Comparison of ENCODE assay signal across 11 cellular contexts in the genomic region with DNA sequence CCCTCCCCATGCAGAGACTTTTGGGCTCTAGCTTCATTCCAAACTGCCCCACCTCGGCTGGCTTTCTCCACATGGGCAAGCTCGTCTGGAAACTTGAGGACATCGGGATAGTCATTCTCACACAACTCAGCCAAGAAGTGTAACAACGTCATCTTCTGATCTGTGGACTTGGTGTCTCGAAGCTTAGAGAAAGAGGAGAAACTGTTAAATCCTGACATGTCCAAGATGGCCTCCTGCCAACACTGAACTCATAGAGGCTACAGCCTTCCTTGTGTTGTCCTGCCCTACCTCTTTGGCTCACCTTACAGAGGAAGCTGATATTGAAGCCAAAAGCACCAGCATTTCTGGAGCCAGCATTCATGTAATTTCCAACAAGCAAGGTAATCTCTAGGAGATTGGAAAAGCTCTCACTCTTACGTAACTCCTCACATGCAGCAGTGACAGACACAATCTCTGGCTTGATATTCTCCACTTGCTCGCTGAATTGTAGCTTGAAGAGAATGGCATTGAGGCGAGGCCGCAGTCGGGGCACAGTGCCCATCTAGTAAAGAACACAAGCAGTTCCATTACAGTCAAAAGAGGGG. TPM values are rescaled to one million over a fixed set of nuclear protein-coding genes. Genes with fewer than 3 reads are reported as not detected.
DNase-seq lines count a peak whose midpoint lies in the region; ATAC-seq, FAIRE-seq and TF ChIP-seq lines count a peak whose summit lies in the region.
"Had no signal": no experiment of that assay in that cellular context is flagged by ENCODE, and none has a peak within 500 bp of the region (broad histone marks: within the 10 kb centered on the region; RNA-seq: fewer than 3 reads in every experiment).

No MANE protein-coding gene starts in this region.

- no peak overlapping the region for H3K27ac ChIP-seq in endothelial cell of umbilical vein (ENCODE audit: insufficient read depth, low read depth, low read length)
- H3K27ac ChIP-seq in upper lobe of left lung, result peak overlapping the region; percentile 52 to 76 (median 67)
- H3K27ac ChIP-seq: KMS-11 had no signal

- no peaks in the 10 kb centered on the region for H4K20me1 ChIP-seq in endothelial cell of umbilical vein (replicated peaks; ENCODE audit: control insufficient read depth, extremely low read depth, insufficient read depth, low read length)

- H3K9ac ChIP-seq in endothelial cell of umbilical vein (replicated peaks; ENCODE audit: extremely low read depth, insufficient read depth, low read length), result no peak overlapping the region
- H3K9ac ChIP-seq: KMS-11 had no signal

- peaks cover 13% of the 10 kb centered on the region for H3K4me1 Mint-ChIP-seq in activated CD8-positive, alpha-beta T cell treated with anti-CD3 and anti-CD28 coated beads, Interleukin-2, amount 10 ng/mL, durations not matched to agents 7 days and 5 days (ENCODE audit: low read depth)
- peaks cover 17% of the 10 kb centered on the region for H3K4me1 Mint-ChIP-seq in activated CD8-positive, alpha-beta T cell treated with anti-CD3 and anti-CD28 coated beads for 36 hours (ENCODE audit: low read depth)
- peaks cover 6% of the 10 kb centered on the region for H3K4me1 Mint-ChIP-seq in activated T-helper 2 cell treated with anti-CD3 and anti-CD28 coated beads, Interferon-gamma antibody, Interleukin-2, Interleukin-4, amounts not matched to agents 10 μg/mL and 5 μg/mL and 100 μg/mL, durations not matched to agents 14 hours and 24 hours and 36 hours (ENCODE audit: low read depth)

- peak overlapping the region; percentile 54 for H3K27ac Mint-ChIP-seq in activated CD8-positive, alpha-beta T cell treated with anti-CD3 and anti-CD28 coated beads, Interleukin-2, amount 10 ng/mL, durations not matched to agents 7 days and 5 days
- no peak overlapping the region for H3K27ac Mint-ChIP-seq in activated CD8-positive, alpha-beta T cell treated with anti-CD3 and anti-CD28 coated beads for 36 hours
- no peak overlapping the region for H3K27ac Mint-ChIP-seq in activated T-helper 2 cell treated with anti-CD3 and anti-CD28 coated beads, Interferon-gamma antibody, Interleukin-2, Interleukin-4, amounts not matched to agents 10 μg/mL and 5 μg/mL and 100 μg/mL, durations not matched to agents 14 hours and 24 hours and 36 hours

- CTCF ChIA-PET in activated CD8-positive, alpha-beta T cell treated with anti-CD3 and anti-CD28 coated beads, Interleukin-2, amount 10 ng/mL, durations not matched to agents 7 days and 5 days (lab: Charles Lee), result interaction anchor here (1.5 to 4.0 kb wide), 4 partner anchors 15 to 39 kb away, joined by 5 to 13 read pairs (median 6); no protein-coding TSS in a partner anchor
- CTCF ChIA-PET in activated CD8-positive, alpha-beta T cell treated with anti-CD3 and anti-CD28 coated beads for 36 hours (lab: Charles Lee), result interaction anchor here (0.8 to 2.5 kb wide), 6 partner anchors 16 to 120 kb away, joined by 3 to 10 read pairs (median 7); partner anchors contain the start of genes PCDHGA11, PCDHGA12 and PCDHGB6
- CTCF ChIA-PET in endothelial cell of umbilical vein (lab: Charles Lee), result interaction anchor here (0.7 to 10.9 kb wide), 6 partner anchors 15 to 111 kb away, joined by 3 to 308 read pairs (median 7); partner anchors contain the start of genes PCDHGA11, PCDHGA12, PCDHGB7 and PCDHGC3

- no peaks in the 10 kb centered on the region for H3K27me3 ChIP-seq in endothelial cell of umbilical vein (ENCODE audit: control insufficient read depth in 2 of 2, insufficient read depth in 2 of 2, low read length in 2 of 2)
- H3K27me3 ChIP-seq in upper lobe of left lung, result no peaks in the 10 kb centered on the region

- POLR2A ChIA-PET in activated CD8-positive, alpha-beta T cell treated with anti-CD3 and anti-CD28 coated beads, Interleukin-2, amount 10 ng/mL, durations not matched to agents 7 days and 5 days (lab: Charles Lee), result no interaction called here
- POLR2A ChIA-PET in activated CD8-positive, alpha-beta T cell treated with anti-CD3 and anti-CD28 coated beads for 36 hours (lab: Charles Lee), result no interaction called here
- POLR2A ChIA-PET in endothelial cell of umbilical vein (lab: Charles Lee), result no interaction called here

- FAIRE-seq in endothelial cell of umbilical vein (lab: Jason Lieb, UNC), result no peak

- TF ChIP-seq EP300 in upper lobe of left lung (IDR thresholded peaks at IDR 0.05), result no peak

- H2AFZ ChIP-seq in endothelial cell of umbilical vein (ENCODE audit: low read depth, low read length), result no peak overlapping the region

- no peak for ATAC-seq in activated CD8-positive, alpha-beta T cell treated with anti-CD3 and anti-CD28 coated beads, Interleukin-2, amount 10 ng/mL, durations not matched to agents 7 days and 5 days
- no peak for ATAC-seq in activated CD8-positive, alpha-beta T cell treated with anti-CD3 and anti-CD28 coated beads for 36 hours
- ATAC-seq in upper lobe of left lung (ENCODE audit: low FRiP score in 2 of 2) (peak in 1 of 2 donors; percentile 80), mucosa of descending colon (no peak)

- H3K36me3 ChIP-seq in endothelial cell of umbilical vein (ENCODE audit: control insufficient read depth in 2 of 2, extremely low read depth in 1 of 2, insufficient read depth in 2 of 2, low read length in 2 of 2), result peaks cover 8 to 16% of the 10 kb centered on the region in 2 experiments
- H3K36me3 ChIP-seq in upper lobe of left lung, result peaks cover 9 to 68% (median 43%) of the 10 kb centered on the region in 4 donors
- no peaks in the 10 kb centered on the region for H3K36me3 ChIP-seq in mucosa of descending colon (ENCODE audit: low read depth)

- no peak for DNase-seq in activated CD8-positive, alpha-beta T cell treated with anti-CD3 and anti-CD28 coated beads, Interleukin-2, amount 10 ng/mL, durations not matched to agents 7 days and 5 days
- no peak for DNase-seq in activated CD8-positive, alpha-beta T cell treated with anti-CD3 and anti-CD28 coated beads for 36 hours
- DNase-seq in endothelial cell of umbilical vein (ENCODE audit: low read depth, low spot score), result no peak
- peak; percentile 28 for DNase-seq in myocyte (ENCODE audit: low read depth)
- DNase-seq in upper lobe of left lung, result no peak
- no peak for DNase-seq in retina
- DNase-seq in mucosa of descending colon, result no peak
- DNase-seq in activated T-helper 2 cell treated with anti-CD3 and anti-CD28 coated beads, Interferon-gamma antibody, Interleukin-2, Interleukin-4, amounts not matched to agents 10 μg/mL and 5 μg/mL and 100 μg/mL, durations not matched to agents 14 hours and 24 hours and 36 hours (ENCODE audit: low spot score), result no peak
- DNase-seq: effector CD4-positive, alpha-beta T cell; mesendoderm had no signal

- dilution Hi-C loops in endothelial cell of umbilical vein (cut with MboI; ENCODE audit: extremely low pct_ligation_motif_present, low sequenced_read_pairs), result no loop called here

- no peaks in the 10 kb centered on the region for H3K9me3 ChIP-seq in endothelial cell of umbilical vein (replicated peaks; ENCODE audit: control insufficient read depth, insufficient read depth, low read length)
- no peaks in the 10 kb centered on the region for H3K9me3 ChIP-seq in upper lobe of left lung
- H3K9me3 ChIP-seq in mucosa of descending colon, result no peaks in the 10 kb centered on the region

- H3K79me2 ChIP-seq in endothelial cell of umbilical vein (ENCODE audit: control insufficient read depth, insufficient read depth, low read length), result no peaks in the 10 kb centered on the region

- TF ChIP-seq CTCF in activated CD8-positive, alpha-beta T cell treated with anti-CD3 and anti-CD28 coated beads for 36 hours (IDR thresholded peaks at IDR 0.05), result no peak
- no peak for TF ChIP-seq CTCF in endothelial cell of umbilical vein (IDR thresholded peaks at IDR 0.05; ENCODE audit: extremely low read depth in 1 of 2, insufficient read depth in 1 of 2, low read depth in 1 of 2, low read length in 2 of 2)
- no peak for TF ChIP-seq CTCF in upper lobe of left lung (IDR thresholded peaks at IDR 0.05)
- TF ChIP-seq CTCF in mucosa of descending colon (IDR thresholded peaks at IDR 0.05), result no peak

- WGBS in upper lobe of left lung, 2 donors, result 71 to 86% methylated on average over 8 to 10 of the region's 10 CpGs

- H3K4me1 ChIP-seq in endothelial cell of umbilical vein (ENCODE audit: control insufficient read depth, extremely low read depth, insufficient read depth, low read length) (peaks cover 10% of the 10 kb centered on the region), upper lobe of left lung (peaks cover 15 to 26% (median 17%) of the 10 kb centered on the region in 4 donors), mucosa of descending colon (ENCODE audit: low read depth) (peaks cover 16% of the 10 kb centered on the region)

- no peaks in the 10 kb centered on the region for H3K9me3 Mint-ChIP-seq in activated CD8-positive, alpha-beta T cell treated with anti-CD3 and anti-CD28 coated beads, Interleukin-2, amount 10 ng/mL, durations not matched to agents 7 days and 5 days (ENCODE audit: insufficient read depth)
- no peaks in the 10 kb centered on the region for H3K9me3 Mint-ChIP-seq in activated CD8-positive, alpha-beta T cell treated with anti-CD3 and anti-CD28 coated beads for 36 hours
- H3K9me3 Mint-ChIP-seq in activated T-helper 2 cell treated with anti-CD3 and anti-CD28 coated beads, Interferon-gamma antibody, Interleukin-2, Interleukin-4, amounts not matched to agents 10 μg/mL and 5 μg/mL and 100 μg/mL, durations not matched to agents 14 hours and 24 hours and 36 hours, result no peaks in the 10 kb centered on the region

- intact Hi-C loops in activated CD8-positive, alpha-beta T cell treated with anti-CD3 and anti-CD28 coated beads for 36 hours (cut with micrococcal nuclease), result no loop called here
- intact Hi-C loops in endothelial cell of umbilical vein (cut with micrococcal nuclease) (no loop called here), mucosa of descending colon (cut with DNase I, micrococcal nuclease) (no loop called here)
- intact Hi-C loops in activated T-helper 2 cell treated with anti-CD3 and anti-CD28 coated beads, Interferon-gamma antibody, Interleukin-2, Interleukin-4, amounts not matched to agents 10 μg/mL and 5 μg/mL and 100 μg/mL, durations not matched to agents 14 hours and 24 hours and 36 hours (cut with micrococcal nuclease), result no loop called here

- peaks cover 58% of the 10 kb centered on the region for H3K36me3 Mint-ChIP-seq in activated CD8-positive, alpha-beta T cell treated with anti-CD3 and anti-CD28 coated beads, Interleukin-2, amount 10 ng/mL, durations not matched to agents 7 days and 5 days (ENCODE audit: low read depth)
- peaks cover 44% of the 10 kb centered on the region for H3K36me3 Mint-ChIP-seq in activated CD8-positive, alpha-beta T cell treated with anti-CD3 and anti-CD28 coated beads for 36 hours (ENCODE audit: low read depth)
- H3K36me3 Mint-ChIP-seq in activated T-helper 2 cell treated with anti-CD3 and anti-CD28 coated beads, Interferon-gamma antibody, Interleukin-2, Interleukin-4, amounts not matched to agents 10 μg/mL and 5 μg/mL and 100 μg/mL, durations not matched to agents 14 hours and 24 hours and 36 hours (ENCODE audit: low read depth), result peaks cover 62% of the 10 kb centered on the region

- TF ChIP-seq POLR2A in endothelial cell of umbilical vein (IDR thresholded peaks at IDR 0.05; ENCODE audit: low read depth, low read length) (no peak), upper lobe of left lung (IDR thresholded peaks at IDR 0.05) (no peak)

- no peaks in the 10 kb centered on the region for H3K27me3 Mint-ChIP-seq in activated CD8-positive, alpha-beta T cell treated with anti-CD3 and anti-CD28 coated beads, Interleukin-2, amount 10 ng/mL, durations not matched to agents 7 days and 5 days (ENCODE audit: low read depth)
- H3K27me3 Mint-ChIP-seq in activated CD8-positive, alpha-beta T cell treated with anti-CD3 and anti-CD28 coated beads for 36 hours, result no peaks in the 10 kb centered on the region
- H3K27me3 Mint-ChIP-seq in activated T-helper 2 cell treated with anti-CD3 and anti-CD28 coated beads, Interferon-gamma antibody, Interleukin-2, Interleukin-4, amounts not matched to agents 10 μg/mL and 5 μg/mL and 100 μg/mL, durations not matched to agents 14 hours and 24 hours and 36 hours (ENCODE audit: low read depth), result no peaks in the 10 kb centered on the region

- TSS peak; percentile 70 for BruUV-seq in endothelial cell of umbilical vein (replicated peaks; lab: Mats Ljungman, UMichigan)

- H3K9me1 ChIP-seq in endothelial cell of umbilical vein (replicated peaks; ENCODE audit: control insufficient read depth, extremely low read depth, insufficient read depth, low read length), result no peaks in the 10 kb centered on the region

- no peak overlapping the region for H3K4me3 Mint-ChIP-seq in activated CD8-positive, alpha-beta T cell treated with anti-CD3 and anti-CD28 coated beads, Interleukin-2, amount 10 ng/mL, durations not matched to agents 7 days and 5 days
- no peak overlapping the region for H3K4me3 Mint-ChIP-seq in activated CD8-positive, alpha-beta T cell treated with anti-CD3 and anti-CD28 coated beads for 36 hours
- no peak overlapping the region for H3K4me3 Mint-ChIP-seq in activated T-helper 2 cell treated with anti-CD3 and anti-CD28 coated beads, Interferon-gamma antibody, Interleukin-2, Interleukin-4, amounts not matched to agents 10 μg/mL and 5 μg/mL and 100 μg/mL, durations not matched to agents 14 hours and 24 hours and 36 hours (ENCODE audit: low read depth)

- H3K4me2 ChIP-seq in endothelial cell of umbilical vein (ENCODE audit: insufficient read depth, low read length), result no peak overlapping the region
- H3K4me2 ChIP-seq: KMS-11 had no signal

- no peak overlapping the region for H3K4me3 ChIP-seq in endothelial cell of umbilical vein (replicated peaks in 1 of 3; ENCODE audit: insufficient read depth in 1 of 3, low read depth in 1 of 3, low read length in 3 of 3)
- no peak overlapping the region for H3K4me3 ChIP-seq in upper lobe of left lung
- no peak overlapping the region for H3K4me3 ChIP-seq in mucosa of descending colon

RNA-seq across cellular contexts. Expression of gene PCDHGC5, which starts 39.6 kb away (rescaled TPM):
- total RNA-seq in activated CD8-positive, alpha-beta T cell treated with anti-CD3 and anti-CD28 coated beads, Interleukin-2, amount 10 ng/mL, durations not matched to agents 7 days and 5 days, result not detected
- total RNA-seq in activated CD8-positive, alpha-beta T cell treated with anti-CD3 and anti-CD28 coated beads for 36 hours, result not detected
- total RNA-seq in endothelial cell of umbilical vein, result 0.60 and 1.2 TPM in 2 replicates
- 0.21 and 0.48 TPM in 2 replicates for polyA plus RNA-seq in endothelial cell of umbilical vein
- 0.01 and 0.06 TPM in 2 replicates for polyA plus RNA-seq in endothelial cell of umbilical vein (2011; cell fraction: cytosol; rRNA removed)
- polyA plus RNA-seq in endothelial cell of umbilical vein (2011; cell fraction: nucleus; rRNA removed), result 2.4 and 3.9 TPM in 2 replicates
- 0.08 TPM in 1 of 2 replicates, not detected in the other for polyA plus RNA-seq in endothelial cell of umbilical vein (2012)
- 4.8 and 6.1 TPM in 2 replicates for polyA minus RNA-seq in endothelial cell of umbilical vein
- polyA minus RNA-seq in endothelial cell of umbilical vein (2011; cell fraction: cytosol; rRNA and poly(A)+ RNA removed), result not detected
- polyA minus RNA-seq in endothelial cell of umbilical vein (2011; cell fraction: nucleus; rRNA and poly(A)+ RNA removed), result 7.8 and 9.1 TPM in 2 replicates
- total RNA-seq in myocyte, result 2.0 and 2.6 TPM in 2 replicates
- polyA plus RNA-seq in myocyte (2012), result 2.8 TPM
- total RNA-seq in upper lobe of left lung, result 10 to 100 TPM in 1 of 6 donors, 1 to 10 TPM in 3, under 1 TPM in 2; 0.61 to 11.5 (median 1.4) TPM
- 1 to 10 TPM in 1 of 3 donors, under 1 TPM in 2; 0.61 to 2.6 (median 0.89) TPM for total RNA-seq in mucosa of descending colon
- not detected in 2 replicates for total RNA-seq in activated T-helper 2 cell treated with anti-CD3 and anti-CD28 coated beads, Interferon-gamma antibody, Interleukin-2, Interleukin-4, amounts not matched to agents 10 μg/mL and 5 μg/mL and 100 μg/mL, durations not matched to agents 14 hours and 24 hours and 36 hours

RNA-seq across cellular contexts. Expression of gene PCDHGC4, which starts 43.7 kb away (rescaled TPM):
- not detected for total RNA-seq in activated CD8-positive, alpha-beta T cell treated with anti-CD3 and anti-CD28 coated beads, Interleukin-2, amount 10 ng/mL, durations not matched to agents 7 days and 5 days
- total RNA-seq in activated CD8-positive, alpha-beta T cell treated with anti-CD3 and anti-CD28 coated beads for 36 hours, result not detected
- 0.90 and 2.1 TPM in 2 replicates for total RNA-seq in endothelial cell of umbilical vein
- 0.25 and 0.32 TPM in 2 replicates for polyA plus RNA-seq in endothelial cell of umbilical vein
- 0.06 and 0.11 TPM in 2 replicates for polyA plus RNA-seq in endothelial cell of umbilical vein (2011; cell fraction: cytosol; rRNA removed)
- polyA plus RNA-seq in endothelial cell of umbilical vein (2011; cell fraction: nucleus; rRNA removed), result 1.8 and 2.4 TPM in 2 replicates
- polyA plus RNA-seq in endothelial cell of umbilical vein (2012), result 0.05 TPM in 1 of 2 replicates, not detected in the other
- polyA minus RNA-seq in endothelial cell of umbilical vein, result 4.3 and 5.5 TPM in 2 replicates
- polyA minus RNA-seq in endothelial cell of umbilical vein (2011; cell fraction: cytosol; rRNA and poly(A)+ RNA removed), result not detected
- 9.6 and 9.7 TPM in 2 replicates for polyA minus RNA-seq in endothelial cell of umbilical vein (2011; cell fraction: nucleus; rRNA and poly(A)+ RNA removed)
- total RNA-seq in myocyte, result 2.0 and 3.6 TPM in 2 replicates
- polyA plus RNA-seq in myocyte (2012), result 0.82 TPM
- total RNA-seq in upper lobe of left lung, result 10 to 100 TPM in 1 of 6 donors, 1 to 10 TPM in 4, under 1 TPM in 1; 0.69 to 24.7 (median 1.8) TPM
- 1 to 10 TPM in 2 of 3 donors, under 1 TPM in 1; 0.75 to 2.6 (median 1.6) TPM for total RNA-seq in mucosa of descending colon
- total RNA-seq in activated T-helper 2 cell treated with anti-CD3 and anti-CD28 coated beads, Interferon-gamma antibody, Interleukin-2, Interleukin-4, amounts not matched to agents 10 μg/mL and 5 μg/mL and 100 μg/mL, durations not matched to agents 14 hours and 24 hours and 36 hours, result not detected in 2 replicates

RNA-seq across cellular contexts. Expression of gene PCDHGC3, which starts 52.7 kb away (rescaled TPM):
- total RNA-seq in activated CD8-positive, alpha-beta T cell treated with anti-CD3 and anti-CD28 coated beads, Interleukin-2, amount 10 ng/mL, durations not matched to agents 7 days and 5 days, result not detected
- not detected for total RNA-seq in activated CD8-positive, alpha-beta T cell treated with anti-CD3 and anti-CD28 coated beads for 36 hours
- 25.4 and 36.1 TPM in 2 replicates for total RNA-seq in endothelial cell of umbilical vein
- 9.2 and 14.9 TPM in 2 replicates for polyA plus RNA-seq in endothelial cell of umbilical vein
- 21.8 and 23.9 TPM in 2 replicates for polyA plus RNA-seq in endothelial cell of umbilical vein (2011; cell fraction: cytosol; rRNA removed)
- 4.5 and 4.7 TPM in 2 replicates for polyA plus RNA-seq in endothelial cell of umbilical vein (2011; cell fraction: nucleus; rRNA removed)
- 15.4 and 21.2 TPM in 2 replicates for polyA plus RNA-seq in endothelial cell of umbilical vein (2012)
- 8.1 and 12.1 TPM in 2 replicates for polyA minus RNA-seq in endothelial cell of umbilical vein
- not detected for polyA minus RNA-seq in endothelial cell of umbilical vein (2011; cell fraction: cytosol; rRNA and poly(A)+ RNA removed)
- 12.4 and 15.4 TPM in 2 replicates for polyA minus RNA-seq in endothelial cell of umbilical vein (2011; cell fraction: nucleus; rRNA and poly(A)+ RNA removed)
- 137 and 170 TPM in 2 replicates for total RNA-seq in myocyte
- 95.7 TPM for polyA plus RNA-seq in myocyte (2012)
- 100 to 1,000 TPM in 1 of 6 donors, 10 to 100 TPM in 5; 26.4 to 116 (median 50.1) TPM for total RNA-seq in upper lobe of left lung
- 10 to 100 TPM; 12.1 to 50.5 (median 24.5) TPM for total RNA-seq in mucosa of descending colon
- total RNA-seq in activated T-helper 2 cell treated with anti-CD3 and anti-CD28 coated beads, Interferon-gamma antibody, Interleukin-2, Interleukin-4, amounts not matched to agents 10 μg/mL and 5 μg/mL and 100 μg/mL, durations not matched to agents 14 hours and 24 hours and 36 hours, result 0.21 and 0.23 TPM in 2 replicates

Comparison
In these comparisons a context has a peak if more than half of its experiments do, and no peak if none do; other contexts are left out.
1. RNA of gene PCDHGC3, which starts 52.7 kb away (total RNA-seq): 137 to 170 TPM in myocyte, 26.4 to 116 TPM in upper lobe of left lung, 25.4 to 36.1 TPM in endothelial cell of umbilical vein and 12.1 to 50.5 TPM in mucosa of descending colon; 0.21 to 0.23 TPM in activated T-helper 2 cell treated with anti-CD3 and anti-CD28 coated beads, Interferon-gamma antibody, Interleukin-2, Interleukin-4, amounts not matched to agents 10 μg/mL and 5 μg/mL and 100 μg/mL, durations not matched to agents 14 hours and 24 hours and 36 hours, not detected in activated CD8-positive, alpha-beta T cell treated with anti-CD3 and anti-CD28 coated beads for 36 hours and not detected in activated CD8-positive, alpha-beta T cell treated with anti-CD3 and anti-CD28 coated beads, Interleukin-2, amount 10 ng/mL, durations not matched to agents 7 days and 5 days; every median in the first group is over 10 times any median in the second.